1 cellular context compared by ENCODE assay signal in genomic region chr9:70049672-70050271, GRCh38.
TF ChIP-seq lines count a peak whose summit lies in the region.

No MANE protein-coding gene starts in this region.

TF ChIP-seq in SK-N-SH, 30 proteins besides CTCF, POLR2A, EP300 and RAD21 (continued from another document):
- TF ChIP-seq USF2 (IDR thresholded peaks at IDR 0.05; ENCODE audit: borderline replicate concordance, low read depth, low read length) (no peak), REST (IDR thresholded peaks at IDR 0.05; ENCODE audit: low read depth, low read length) (no peak), FOXJ3 (CRISPR knock-in tag; IDR thresholded peaks at IDR 0.05) (no peak), YY1 (IDR thresholded peaks at IDR 0.05; ENCODE audit: low read depth) (no peak), FOSL2 (IDR thresholded peaks at IDR 0.05; ENCODE audit: borderline replicate concordance, low read depth) (no peak), ZBTB33 (IDR thresholded peaks at IDR 0.05; ENCODE audit: borderline replicate concordance, low read depth) (no peak)
